8 cellular contexts compared by ENCODE assay signal in genomic region chr14:100375273-100375962, GRCh38. TPM values are rescaled to one million over a fixed set of nuclear protein-coding genes. Genes with fewer than 3 reads are reported as not detected.
DNase-seq lines count a peak whose midpoint lies in the region; ATAC-seq and TF ChIP-seq lines count a peak whose summit lies in the region.

No MANE protein-coding gene starts in this region.

- peak overlapping the region; percentile 99 for H3K27ac Mint-ChIP-seq in chondrocyte (ENCODE audit: unreplicated experiment)

- peaks cover 13% of the 10 kb centered on the region for H3F3A ChIP-seq in DOHH2 (ENCODE audit: control insufficient read depth, insufficient read depth)

- H3K4me1 ChIP-seq in DOHH2 (ENCODE audit: control insufficient read depth, low read length) (peaks cover 43% of the 10 kb centered on the region), left lung (peaks cover 10 to 58% of the 10 kb centered on the region in 2 donors)

- DNase-seq in chondrocyte (ENCODE audit: low spot score) (no peak), left lung (peak; percentile 85), globus pallidus (ENCODE audit: low spot score) (no peak)
- peak; percentile 70 to 86 for DNase-seq in stimulated activated CD4-positive, alpha-beta T cell treated with anti-CD3 and anti-CD28 coated beads, Interleukin-4, amount 100 ng/mL, for 48 hours (ENCODE audit: low read depth in 2 of 2)

- no peaks in the 10 kb centered on the region for H3K27me3 Mint-ChIP-seq in chondrocyte (ENCODE audit: low read depth)

- peaks cover 2% of the 10 kb centered on the region for H3K36me3 Mint-ChIP-seq in chondrocyte (ENCODE audit: low read depth)

- peaks cover 35% of the 10 kb centered on the region for H3K79me2 ChIP-seq in DOHH2 (ENCODE audit: control insufficient read depth, low read length)

- peak overlapping the region; percentile 78 for H3K4me2 ChIP-seq in DOHH2 (ENCODE audit: low read length)

- peaks cover 26% of the 10 kb centered on the region for H3K36me3 ChIP-seq in DOHH2 (ENCODE audit: control insufficient read depth, low read length)
- peaks cover 0 to 6% of the 10 kb centered on the region in 2 donors for H3K36me3 ChIP-seq in left lung

- TF ChIP-seq CTCF in DOHH2 (IDR thresholded peaks at IDR 0.05; ENCODE audit: low read depth, low read length, poor library complexity, severe bottlenecking) (no peak), VCaP (conservative IDR thresholded peaks at IDR 0.05) (no peak), chondrocyte (IDR thresholded peaks at IDR 0.05) (no peak), left lung (IDR thresholded peaks at IDR 0.05) (no peak)

- no peaks in the 10 kb centered on the region for H3K9me3 Mint-ChIP-seq in chondrocyte (ENCODE audit: low read depth)

- no peaks in the 10 kb centered on the region for H4K20me1 ChIP-seq in DOHH2 (ENCODE audit: control insufficient read depth, insufficient read depth, low read depth, low read length)

- peak overlapping the region; percentile 86 for H3K4me3 Mint-ChIP-seq in chondrocyte (ENCODE audit: unreplicated experiment)

- H3K4me1 Mint-ChIP-seq in chondrocyte (ENCODE audit: low read depth): peaks cover 52% of the 10 kb centered on the region

- H3K27me3 ChIP-seq in DOHH2 (ENCODE audit: control insufficient read depth, low read length): no peaks in the 10 kb centered on the region
- H3K27me3 ChIP-seq in left lung: no peaks in the 10 kb centered on the region

- intact Hi-C loops in left lung (cut with DNase I): no loop called here

- no peaks in the 10 kb centered on the region for H3K9me3 ChIP-seq in DOHH2 (ENCODE audit: control insufficient read depth, insufficient read depth, low read length)
- no peaks in the 10 kb centered on the region for H3K9me3 ChIP-seq in left lung

- H3K4me3 ChIP-seq in DOHH2 (ENCODE audit: low read length): peak overlapping the region; percentile 77
- H3K4me3 ChIP-seq in left lung: peak overlapping the region; percentile 87 to 89

- ATAC-seq in GM21576 (IDR thresholded peaks at IDR 0.05; ENCODE audit: unreplicated experiment) (peak; percentile 30), left lung (peak; percentile 71)

- TF ChIP-seq RAD21 in Ishikawa (IDR thresholded peaks at IDR 0.05; ENCODE audit: low read depth): no peak

- TF ChIP-seq EP300 in Ishikawa (IDR thresholded peaks at IDR 0.05; ENCODE audit: borderline replicate concordance): 0 out of 2 replicates have a peak, but pooled peaks have one; percentile 18

- H3K27ac ChIP-seq in DOHH2 (ENCODE audit: low read depth, low read length): peak overlapping the region; percentile 80
- H3K27ac ChIP-seq in VCaP: peak overlapping the region; percentile 94
- peak overlapping the region; percentile 91 to 96 for H3K27ac ChIP-seq in left lung

- H3K9me2 ChIP-seq in DOHH2 (replicated peaks; ENCODE audit: control insufficient read depth, low read length): no peaks in the 10 kb centered on the region

TF ChIP-seq in Ishikawa, 13 proteins besides CTCF, POLR2A, EP300 and RAD21:
- TF ChIP-seq NFIC (IDR thresholded peaks at IDR 0.05) (no peak), MAX (IDR thresholded peaks at IDR 0.05) (no peak), ZBTB7A (IDR thresholded peaks at IDR 0.05; ENCODE audit: low read depth) (no peak), TCF12 (IDR thresholded peaks at IDR 0.05; ENCODE audit: low read depth) (no peak), FOXM1 (IDR thresholded peaks at IDR 0.05; ENCODE audit: borderline replicate concordance, low read depth) (no peak), REST (IDR thresholded peaks at IDR 0.05; ENCODE audit: low read depth) (no peak), EGR1 (IDR thresholded peaks at IDR 0.05) (peak; percentile 69; the same call in 1 of the 2 replicates), CEBPB (IDR thresholded peaks at IDR 0.05) (peak; percentile 37; the same call in 1 of the 2 replicates)
- TF ChIP-seq, protein P1, sequence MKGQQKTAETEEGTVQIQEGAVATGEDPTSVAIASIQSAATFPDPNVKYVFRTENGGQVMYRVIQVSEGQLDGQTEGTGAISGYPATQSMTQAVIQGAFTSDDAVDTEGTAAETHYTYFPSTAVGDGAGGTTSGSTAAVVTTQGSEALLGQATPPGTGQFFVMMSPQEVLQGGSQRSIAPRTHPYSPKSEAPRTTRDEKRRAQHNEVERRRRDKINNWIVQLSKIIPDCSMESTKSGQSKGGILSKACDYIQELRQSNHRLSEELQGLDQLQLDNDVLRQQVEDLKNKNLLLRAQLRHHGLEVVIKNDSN (IDR thresholded peaks at IDR 0.05): no peak

RNA-seq across cellular contexts. Expression of gene WDR25, which starts 0.9 kb away (rescaled TPM):
- total RNA-seq in chondrocyte: 11.4 to 15.7 TPM (median 14.5 TPM) in 3 replicates
- total RNA-seq in left lung: 10 to 100 TPM in 1 of 2 donors, 1 to 10 TPM in 1; 8.4 to 12.1 TPM

RNA-seq across cellular contexts. Expression of gene SLC25A47, which starts 52.3 kb away (rescaled TPM):
- total RNA-seq in chondrocyte (not detected in 3 replicates), left lung (not detected)

Comparison
In these comparisons a context has a peak if more than half of its experiments do, and no peak if none do; other contexts are left out.
1. DNase-seq: peak in left lung (2 of 2) and stimulated activated CD4-positive, alpha-beta T cell treated with anti-CD3 and anti-CD28 coated beads, Interleukin-4, amount 100 ng/mL, for 48 hours (2 of 2); none in chondrocyte (single experiment) and globus pallidus (single experiment).
2. Peak in every context shown above with its lines, with median percentiles within 50 percentile points of each other: H3K27ac ChIP-seq.